Comparison of ENCODE assay signal across 12 cellular contexts in the genomic region with DNA sequence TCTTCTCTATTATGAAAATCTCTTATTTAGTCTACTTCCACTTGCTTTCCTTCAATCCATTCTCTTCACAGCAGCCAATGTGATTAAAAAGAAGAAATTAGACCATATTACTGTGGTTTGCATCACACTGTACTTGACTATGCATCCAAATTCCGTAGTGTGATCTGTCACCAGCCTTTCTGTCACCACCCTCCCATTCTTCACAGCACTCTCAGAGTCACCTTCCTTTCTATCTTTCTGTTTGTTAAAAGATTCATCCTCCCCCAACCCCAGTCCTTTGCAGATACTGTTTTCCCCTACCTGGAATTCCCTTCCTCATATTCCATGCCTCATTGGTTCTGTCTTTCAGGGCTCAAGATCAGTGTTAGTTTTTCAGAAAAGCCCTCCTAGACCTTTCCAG. TPM values are rescaled to one million over a fixed set of nuclear protein-coding genes. Genes with fewer than 3 reads are reported as not detected.
A peak's percentile ranks its signal among the peaks of the same experiment; 100 is the strongest.
DNase-seq lines count a peak whose midpoint lies in the region; ATAC-seq, FAIRE-seq and TF ChIP-seq lines count a peak whose summit lies in the region.
"Had no signal": no experiment of that assay in that cellular context is flagged by ENCODE, and none has a peak within 500 bp of the region (broad histone marks: within the 10 kb centered on the region; RNA-seq: fewer than 3 reads in every experiment).

No MANE protein-coding gene starts in this region.

- TSS peak; percentile 55 for BruUV-seq in PC-3 (replicated peaks; lab: Mats Ljungman, UMichigan)
- TSS peak; percentile 7 for BruUV-seq in endothelial cell of umbilical vein (replicated peaks; lab: Mats Ljungman, UMichigan)

- no peaks in the 10 kb centered on the region for H3K9me3 Mint-ChIP-seq in activated CD4-positive, alpha-beta memory T cell treated with anti-CD3 and anti-CD28 coated beads, Interleukin-2, amount 10 ng/mL, durations not matched to agents 7 days and 5 days
- H3K9me3 Mint-ChIP-seq: activated CD8-positive, alpha-beta T cell treated with anti-CD3 and anti-CD28 coated beads for 36 hours; immature natural killer cell had no signal

- H3K9ac ChIP-seq in PC-3 (ENCODE audit: low read length), result peak overlapping the region; percentile 26
- H3K9ac ChIP-seq in endothelial cell of umbilical vein (replicated peaks; ENCODE audit: extremely low read depth, insufficient read depth, low read length), result peak overlapping the region; percentile 39

- TF ChIP-seq POLR2A in endothelial cell of umbilical vein (IDR thresholded peaks at IDR 0.05; ENCODE audit: low read depth, low read length) (no peak), sigmoid colon (IDR thresholded peaks at IDR 0.05) (no peak), uterus (IDR thresholded peaks at IDR 0.05) (no peak)

- peak overlapping the region; percentile 80 for H3K27ac ChIP-seq in PC-3 (ENCODE audit: low read length)
- peak overlapping the region; percentile 69 for H3K27ac ChIP-seq in endothelial cell of umbilical vein (ENCODE audit: insufficient read depth, low read depth, low read length)
- peak overlapping the region; percentile 55 to 77 (median 66) for H3K27ac ChIP-seq in sigmoid colon
- H3K27ac ChIP-seq in uterus, result peak overlapping the region in 1 of 2 donors; percentile 62

- dilution Hi-C loops in endothelial cell of umbilical vein (cut with MboI; ENCODE audit: extremely low pct_ligation_motif_present, low sequenced_read_pairs), result no loop called here

- H3K4me3 ChIP-seq in PC-3 (ENCODE audit: low read length) (no peak overlapping the region), endothelial cell of umbilical vein (replicated peaks in 1 of 3; ENCODE audit: insufficient read depth in 1 of 3, low read depth in 1 of 3, low read length in 3 of 3) (no peak overlapping the region), sigmoid colon (no peak overlapping the region), uterus (no peak overlapping the region)

- H3K4me3 Mint-ChIP-seq in activated CD4-positive, alpha-beta memory T cell treated with anti-CD3 and anti-CD28 coated beads, Interleukin-2, amount 10 ng/mL, durations not matched to agents 7 days and 5 days, result no peak overlapping the region
- H3K4me3 Mint-ChIP-seq: activated CD8-positive, alpha-beta T cell treated with anti-CD3 and anti-CD28 coated beads for 36 hours; immature natural killer cell had no signal

- H3K9me2 ChIP-seq in PC-3 (replicated peaks; ENCODE audit: low read length), result no peaks in the 10 kb centered on the region

- peaks cover 66% of the 10 kb centered on the region for H3K79me2 ChIP-seq in PC-3 (ENCODE audit: low read length)
- H3K79me2 ChIP-seq in endothelial cell of umbilical vein (ENCODE audit: control insufficient read depth, insufficient read depth, low read length), result no peaks in the 10 kb centered on the region

- H4K20me1 ChIP-seq in PC-3 (ENCODE audit: low read length), result no peaks in the 10 kb centered on the region
- H4K20me1 ChIP-seq in endothelial cell of umbilical vein (replicated peaks; ENCODE audit: control insufficient read depth, extremely low read depth, insufficient read depth, low read length), result no peaks in the 10 kb centered on the region

- no peak for FAIRE-seq in endothelial cell of umbilical vein (lab: Jason Lieb, UNC)

- no peaks in the 10 kb centered on the region for H3K9me3 ChIP-seq in PC-3 (ENCODE audit: low read length)
- no peaks in the 10 kb centered on the region for H3K9me3 ChIP-seq in endothelial cell of umbilical vein (replicated peaks; ENCODE audit: control insufficient read depth, insufficient read depth, low read length)
- no peaks in the 10 kb centered on the region for H3K9me3 ChIP-seq in sigmoid colon
- H3K9me3 ChIP-seq in uterus, result no peaks in the 10 kb centered on the region

- CTCF ChIA-PET in PC-3 (lab: Charles Lee), result no interaction called here
- CTCF ChIA-PET in endothelial cell of umbilical vein (lab: Charles Lee), result interaction anchor here (0.9 to 2.5 kb wide), 7 partner anchors 9 to 206 kb away, joined by 3 to 11 read pairs (median 4); no protein-coding TSS in a partner anchor
- CTCF ChIA-PET in activated CD4-positive, alpha-beta memory T cell treated with anti-CD3 and anti-CD28 coated beads, Interleukin-2, amount 10 ng/mL, durations not matched to agents 7 days and 5 days (lab: Charles Lee), result no interaction called here

- H3K9me1 ChIP-seq in endothelial cell of umbilical vein (replicated peaks; ENCODE audit: control insufficient read depth, extremely low read depth, insufficient read depth, low read length), result no peaks in the 10 kb centered on the region

- peaks cover 4% of the 10 kb centered on the region for H3K4me1 Mint-ChIP-seq in activated CD4-positive, alpha-beta memory T cell treated with anti-CD3 and anti-CD28 coated beads, Interleukin-2, amount 10 ng/mL, durations not matched to agents 7 days and 5 days
- H3K4me1 Mint-ChIP-seq: immature natural killer cell had no signal

- H3F3A ChIP-seq in PC-3 (ENCODE audit: low read length, unreplicated experiment), result no peaks in the 10 kb centered on the region

- intact Hi-C loops in PC-3 (cut with micrococcal nuclease) (no loop called here), endothelial cell of umbilical vein (cut with micrococcal nuclease) (loop anchor here (1.0 kb wide), 3 partner anchors 12 to 43 kb away; no protein-coding TSS in a partner anchor), sigmoid colon (cut with DNase I) (loop anchor here (5.0 kb wide), 2 partner anchors 42 to 57 kb away; no protein-coding TSS in a partner anchor), uterus (cut with DNase I; ENCODE audit: low total_unique reads) (no loop called here)

- no peak for ATAC-seq in PC-3
- ATAC-seq in HG03342 (IDR thresholded peaks at IDR 0.05; ENCODE audit: unreplicated experiment), result no peak
- ATAC-seq: activated CD8-positive, alpha-beta T cell treated with anti-CD3 and anti-CD28 coated beads for 36 hours had no signal

- H3K36me3 ChIP-seq in PC-3 (ENCODE audit: low read depth, low read length) (peaks cover 75% of the 10 kb centered on the region), endothelial cell of umbilical vein (ENCODE audit: control insufficient read depth in 2 of 2, extremely low read depth in 1 of 2, insufficient read depth in 2 of 2, low read length in 2 of 2) (peaks cover 13 to 27% of the 10 kb centered on the region in 2 experiments), sigmoid colon (peaks cover 7 to 58% (median 17%) of the 10 kb centered on the region in 4 donors), uterus (no peaks in the 10 kb centered on the region)

- no peak for TF ChIP-seq EP300 in sigmoid colon (IDR thresholded peaks at IDR 0.05)

- peaks cover 8% of the 10 kb centered on the region for H3K36me3 Mint-ChIP-seq in activated CD4-positive, alpha-beta memory T cell treated with anti-CD3 and anti-CD28 coated beads, Interleukin-2, amount 10 ng/mL, durations not matched to agents 7 days and 5 days (ENCODE audit: low read depth)

- DNase-seq in AG08395 (ENCODE audit: low spot score) (peak; percentile 9), PC-3 (peak; percentile 35), endothelial cell of umbilical vein (ENCODE audit: low read depth, low spot score) (no peak), sigmoid colon (no peak), DMS153 treated with DMSO at 0.1 percent for 48 hours (lab: John Stamatoyannopoulos, UW; ENCODE audit: unreplicated experiment) (no peak), uterus (no peak)
- DNase-seq in activated CD4-positive, alpha-beta memory T cell treated with anti-CD3 and anti-CD28 coated beads, Interleukin-2, amount 10 ng/mL, durations not matched to agents 7 days and 5 days, result no peak
- DNase-seq: activated CD8-positive, alpha-beta T cell treated with anti-CD3 and anti-CD28 coated beads for 36 hours; immature natural killer cell; NCI-H1048; stimulated activated naive CD4-positive, alpha-beta T cell had no signal

- 0% methylated on average over 1 of the region's 1 CpG for WGBS in sigmoid colon, 2 donors

- H3K27me3 Mint-ChIP-seq in activated CD4-positive, alpha-beta memory T cell treated with anti-CD3 and anti-CD28 coated beads, Interleukin-2, amount 10 ng/mL, durations not matched to agents 7 days and 5 days, result no peaks in the 10 kb centered on the region
- H3K27me3 Mint-ChIP-seq: activated CD8-positive, alpha-beta T cell treated with anti-CD3 and anti-CD28 coated beads for 36 hours had no signal

- peaks cover 62% of the 10 kb centered on the region for H3K4me1 ChIP-seq in PC-3 (ENCODE audit: insufficient read depth, low read length)
- peaks cover 29% of the 10 kb centered on the region for H3K4me1 ChIP-seq in endothelial cell of umbilical vein (ENCODE audit: control insufficient read depth, extremely low read depth, insufficient read depth, low read length)
- H3K4me1 ChIP-seq in sigmoid colon, result peaks cover 0 to 70% (median 37%) of the 10 kb centered on the region in 4 donors
- H3K4me1 ChIP-seq in uterus, result no peaks in the 10 kb centered on the region

- POLR2A ChIA-PET in PC-3 (lab: Charles Lee; ENCODE audit: unreplicated experiment), result interaction anchor here (0.7 kb wide), 1 partner anchor 55 kb away, joined by 3 read pairs; the partner anchor contains the start of gene ABHD10
- POLR2A ChIA-PET in endothelial cell of umbilical vein (lab: Charles Lee), result interaction anchor here (0.9 to 1.1 kb wide), 2 partner anchors 9 to 12 kb away, joined by 3 to 4 read pairs; no protein-coding TSS in a partner anchor
- POLR2A ChIA-PET in activated CD4-positive, alpha-beta memory T cell treated with anti-CD3 and anti-CD28 coated beads, Interleukin-2, amount 10 ng/mL, durations not matched to agents 7 days and 5 days (lab: Charles Lee), result no interaction called here

- TF ChIP-seq CTCF in PC-3 (conservative IDR thresholded peaks at IDR 0.05; ENCODE audit: low read depth, low read length) (no peak), endothelial cell of umbilical vein (IDR thresholded peaks at IDR 0.05; ENCODE audit: extremely low read depth in 1 of 2, insufficient read depth in 1 of 2, low read depth in 1 of 2, low read length in 2 of 2) (no peak), sigmoid colon (IDR thresholded peaks at IDR 0.05) (no peak), uterus (IDR thresholded peaks at IDR 0.05) (no peak)

- H3K27me3 ChIP-seq in PC-3 (ENCODE audit: low read length) (no peaks in the 10 kb centered on the region), endothelial cell of umbilical vein (ENCODE audit: control insufficient read depth in 2 of 2, insufficient read depth in 2 of 2, low read length in 2 of 2) (no peaks in the 10 kb centered on the region), sigmoid colon (no peaks in the 10 kb centered on the region), uterus (no peaks in the 10 kb centered on the region)

- H3K4me2 ChIP-seq in PC-3 (ENCODE audit: low read length) (peak overlapping the region; percentile 42), endothelial cell of umbilical vein (ENCODE audit: insufficient read depth, low read length) (peak overlapping the region; percentile 15)

- no peak overlapping the region for H2AFZ ChIP-seq in PC-3 (ENCODE audit: low read length)
- no peak overlapping the region for H2AFZ ChIP-seq in endothelial cell of umbilical vein (ENCODE audit: low read depth, low read length)

- H3K27ac Mint-ChIP-seq in activated CD4-positive, alpha-beta memory T cell treated with anti-CD3 and anti-CD28 coated beads, Interleukin-2, amount 10 ng/mL, durations not matched to agents 7 days and 5 days, result no peak overlapping the region
- H3K27ac Mint-ChIP-seq: activated CD8-positive, alpha-beta T cell treated with anti-CD3 and anti-CD28 coated beads for 36 hours had no signal

RNA-seq across cellular contexts. Expression of gene ABHD10, which starts 55.0 kb away (rescaled TPM):
- total RNA-seq in PC-3 (2014; rRNA removed) (29.1 and 45.0 TPM in 2 replicates), endothelial cell of umbilical vein (26.2 and 37.0 TPM in 2 replicates), sigmoid colon (10 to 100 TPM; 13.3 to 28.3 (median 20.7) TPM), uterus (10 to 100 TPM; 25.6 to 74.1 (median 35.8) TPM)
- polyA plus RNA-seq in endothelial cell of umbilical vein (8.9 and 10.0 TPM in 2 replicates), sigmoid colon (10 to 100 TPM; 14.4 to 18.3 (median 18.3) TPM)
- 14.8 and 17.3 TPM in 2 replicates for polyA plus RNA-seq in endothelial cell of umbilical vein (2011; cell fraction: cytosol; rRNA removed)
- polyA plus RNA-seq in endothelial cell of umbilical vein (2011; cell fraction: nucleus; rRNA removed), result 19.6 and 20.6 TPM in 2 replicates
- 26.8 and 33.5 TPM in 2 replicates for polyA plus RNA-seq in endothelial cell of umbilical vein (2012)
- polyA minus RNA-seq in endothelial cell of umbilical vein, result 15.7 and 20.7 TPM in 2 replicates
- 22.8 TPM for polyA minus RNA-seq in endothelial cell of umbilical vein (2011; cell fraction: cytosol; rRNA and poly(A)+ RNA removed)
- polyA minus RNA-seq in endothelial cell of umbilical vein (2011; cell fraction: nucleus; rRNA and poly(A)+ RNA removed), result 12.6 and 18.0 TPM in 2 replicates
- total RNA-seq in activated CD4-positive, alpha-beta memory T cell treated with anti-CD3 and anti-CD28 coated beads, Interleukin-2, amount 10 ng/mL, durations not matched to agents 7 days and 5 days, result 10 to 100 TPM; 40.4 to 44.7 TPM

Comparison
In these comparisons a context has a peak if more than half of its experiments do, and no peak if none do; other contexts are left out.
1. DNase-seq: peak in AG08395 (single experiment) and PC-3 (single experiment); none in endothelial cell of umbilical vein (single experiment), sigmoid colon (single experiment), activated CD4-positive, alpha-beta memory T cell treated with anti-CD3 and anti-CD28 coated beads, Interleukin-2, amount 10 ng/mL, durations not matched to agents 7 days and 5 days (single experiment), DMS153 treated with DMSO at 0.1 percent for 48 hours (single experiment) and uterus (0 of 2).
2. intact Hi-C loops: an anchor here in endothelial cell of umbilical vein (1.0 kb wide) and sigmoid colon (5.0 kb wide); none called in PC-3 and uterus.